ENCODE assay signal across 5 cellular contexts in genomic region chr19:40842012-40842411, GRCh38. TPM values are rescaled to one million over a fixed set of nuclear protein-coding genes. Genes with fewer than 3 reads are reported as not detected.
"Had no signal": no experiment of that assay in that cellular context is flagged by ENCODE, and none has a peak within 500 bp of the region (broad histone marks: within the 10 kb centered on the region; RNA-seq: fewer than 3 reads in every experiment).

No MANE protein-coding gene starts in this region.

RNA-seq across cellular contexts. Expression of gene CYP2A6, which starts 8.2 kb away (rescaled TPM):
- total RNA-seq: HepG2, HT-29, HT1080, IMR-90 had no signal
- polyA plus RNA-seq: HepG2, IgD-negative memory B cell, IMR-90 had no signal

RNA-seq across cellular contexts. Expression of gene CYP2A7, which starts 40.0 kb away (rescaled TPM):
- total RNA-seq: HepG2, HT-29, HT1080, IMR-90 had no signal
- polyA plus RNA-seq: HepG2, IgD-negative memory B cell, IMR-90 had no signal
